ENCODE assay signal across 8 cellular contexts in genomic region chr1:145281037-145281727, GRCh38. TPM values are rescaled to one million over a fixed set of nuclear protein-coding genes. Genes with fewer than 3 reads are reported as not detected.
DNase-seq lines count a peak whose midpoint lies in the region; ATAC-seq and TF ChIP-seq lines count a peak whose summit lies in the region.
"Not testable (repeated sequence)": the region's sequence is repeated elsewhere in the genome, so short reads cannot be mapped to it uniquely, and the experiment has no call there.

No MANE protein-coding gene starts in this region.

- H3K27me3 Mint-ChIP-seq in T-helper 1 cell treated with Interleukin-12 subunit alpha and Interleukin-12 subunit beta and Interleukin-4 antibody, amounts not matched to agents 30 μg/mL and 1 μg/mL, for 36 hours (ENCODE audit: low read depth), result not testable (repeated sequence)

- intact Hi-C loops in left cardiac atrium (cut with DNase I); psoas muscle (cut with DNase I); upper lobe of right lung (cut with DNase I): not testable (repeated sequence)

- H3K27ac Mint-ChIP-seq in T-helper 1 cell treated with Interleukin-12 subunit alpha and Interleukin-12 subunit beta and Interleukin-4 antibody, amounts not matched to agents 30 μg/mL and 1 μg/mL, for 36 hours, result peak overlapping the region; percentile 98

- not testable (repeated sequence) for H3K9me3 Mint-ChIP-seq in T-helper 1 cell treated with Interleukin-12 subunit alpha and Interleukin-12 subunit beta and Interleukin-4 antibody, amounts not matched to agents 30 μg/mL and 1 μg/mL, for 36 hours

- WGBS in psoas muscle, 3 donors, result 0 to 1% (median 0%) methylated on average over 25 to 31 of the region's 34 CpGs

- peak overlapping the region; percentile 58 for H3K27ac ChIP-seq in psoas muscle
- peak overlapping the region; percentile 86 for H3K27ac ChIP-seq in upper lobe of right lung

- not testable (repeated sequence) for H3K9me3 ChIP-seq in psoas muscle, upper lobe of right lung

- peak; percentile 80 for ATAC-seq in GM18511 (IDR thresholded peaks at IDR 0.05; ENCODE audit: unreplicated experiment)
- peak; percentile 85 for ATAC-seq in HG02943 (IDR thresholded peaks at IDR 0.05; ENCODE audit: low read depth, unreplicated experiment)
- ATAC-seq in left cardiac atrium, result peak; percentile 89 to 90
- ATAC-seq in psoas muscle, result peak; percentile 75 to 84 (median 81)
- ATAC-seq in upper lobe of right lung, result peak; percentile 90

- not testable (repeated sequence) for H3K4me1 ChIP-seq in psoas muscle, upper lobe of right lung

- not testable (repeated sequence) for H3K27me3 ChIP-seq in psoas muscle (ENCODE audit: insufficient read depth in 3 of 3, low read length in 2 of 3); upper lobe of right lung

- H3K4me3 Mint-ChIP-seq in T-helper 1 cell treated with Interleukin-12 subunit alpha and Interleukin-12 subunit beta and Interleukin-4 antibody, amounts not matched to agents 30 μg/mL and 1 μg/mL, for 36 hours, result peak overlapping the region; percentile 83

- H3K36me3 ChIP-seq in psoas muscle (ENCODE audit: insufficient read depth in 1 of 2, low read depth in 1 of 2); upper lobe of right lung: not testable (repeated sequence)

- not testable (repeated sequence) for H3K36me3 Mint-ChIP-seq in T-helper 1 cell treated with Interleukin-12 subunit alpha and Interleukin-12 subunit beta and Interleukin-4 antibody, amounts not matched to agents 30 μg/mL and 1 μg/mL, for 36 hours (ENCODE audit: low read depth)

- not testable (repeated sequence) for H3K4me1 Mint-ChIP-seq in T-helper 1 cell treated with Interleukin-12 subunit alpha and Interleukin-12 subunit beta and Interleukin-4 antibody, amounts not matched to agents 30 μg/mL and 1 μg/mL, for 36 hours (ENCODE audit: low read depth)

- H3K4me3 ChIP-seq in psoas muscle (peak overlapping the region; percentile 64), upper lobe of right lung (peak overlapping the region; percentile 56)

- DNase-seq in NCI-H1930 (lab: John Stamatoyannopoulos, UW), result peak; percentile 89 to 96
- peak; percentile 84 for DNase-seq in amniotic stem cell (lab: John Stamatoyannopoulos, UW)
- peak; percentile 74 for DNase-seq in left cardiac atrium
- DNase-seq in psoas muscle, result peak; percentile 53 to 79
- DNase-seq in upper lobe of right lung, result peak; percentile 83

- not testable (repeated sequence) for TF ChIP-seq CTCF in psoas muscle (IDR thresholded peaks at IDR 0.05); upper lobe of right lung (IDR thresholded peaks at IDR 0.05)

RNA-seq across cellular contexts. Expression of gene PPIAL4D, which starts 39.2 kb away (rescaled TPM):
- not detected for total RNA-seq in left cardiac atrium
- total RNA-seq in psoas muscle, result not detected
- polyA plus RNA-seq in psoas muscle, result not detected
- total RNA-seq in upper lobe of right lung, result not detected

Comparison
In these comparisons a context has a peak if more than half of its experiments do, and no peak if none do; other contexts are left out.
1. Peak in every context shown above with its lines: DNase-seq, ATAC-seq, H3K4me3 ChIP-seq and H3K27ac ChIP-seq.